In the genomic region with DNA sequence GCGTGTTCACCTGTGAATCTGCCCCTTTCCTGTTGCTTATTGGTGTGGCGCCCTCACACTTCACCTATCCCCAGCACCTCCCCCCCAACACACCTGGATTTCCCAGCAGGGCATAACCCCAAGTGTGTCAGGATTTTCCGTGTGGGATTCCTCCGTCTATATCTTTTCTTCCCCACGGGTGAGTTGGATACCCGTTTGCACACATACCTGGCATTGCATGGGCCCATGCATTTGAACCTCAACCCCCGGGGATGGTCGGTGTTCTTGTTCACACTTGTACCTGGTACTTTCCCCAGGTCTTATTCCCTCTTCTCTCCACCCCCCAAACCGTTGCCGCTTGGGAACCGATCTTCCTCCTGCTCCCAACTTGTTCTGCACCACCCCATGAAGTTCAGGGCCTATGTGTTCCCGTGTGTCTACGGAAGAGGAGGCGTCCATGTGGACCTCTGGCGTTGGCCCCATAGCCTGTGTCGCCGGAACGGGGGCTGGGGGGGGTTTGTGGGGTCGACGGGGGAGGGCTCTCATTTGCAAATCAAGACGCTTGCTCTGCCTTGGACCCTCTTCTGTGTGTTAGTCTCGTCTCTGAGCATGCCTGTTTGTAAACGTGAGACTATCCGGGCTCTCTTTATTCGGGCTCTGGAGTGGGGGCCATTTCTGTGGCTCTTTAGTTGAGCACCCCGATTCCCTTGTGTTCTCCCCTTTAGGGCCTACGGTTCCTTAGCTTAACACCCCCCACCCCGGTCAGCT, we compare ENCODE assay signal across 8 cellular contexts. TPM values are rescaled to one million over a fixed set of nuclear protein-coding genes. Genes with fewer than 3 reads are reported as not detected.
DNase-seq lines count a peak whose midpoint lies in the region; ATAC-seq and TF ChIP-seq lines count a peak whose summit lies in the region.

No MANE protein-coding gene starts in this region.

- DNase-seq in GM10266 (ENCODE audit: extremely low spot score) = peak; percentile 63
- DNase-seq in NB4 (ENCODE audit: low read depth) = peak; percentile 70
- DNase-seq in activated naive CD8-positive, alpha-beta T cell treated with anti-CD3 and anti-CD28 coated beads, Interleukin-2, amount 50 U/mL, for 24 hours = peak; percentile 40
- DNase-seq in kidney epithelial cell (ENCODE audit: low read depth) = no peak
- no peak for DNase-seq in NCI-H345 treated with DMSO at 0.1 percent for 48 hours (lab: John Stamatoyannopoulos, UW; ENCODE audit: unreplicated experiment)
- DNase-seq in NCI-H2081 (lab: John Stamatoyannopoulos, UW) = no peak

- peak overlapping the region; percentile 61 to 62 for H3K9ac ChIP-seq in stomach smooth muscle (ENCODE audit: low read length in 2 of 2)

- no peak for TF ChIP-seq POLR2A in NB4 (IDR thresholded peaks at IDR 0.05; ENCODE audit: extremely low read depth, insufficient read length)

- no peaks in the 10 kb centered on the region for H3K27me3 Mint-ChIP-seq in activated naive CD8-positive, alpha-beta T cell treated with anti-CD3 and anti-CD28 coated beads, Interleukin-2, amount 50 U/mL, for 24 hours

- H3K36me3 Mint-ChIP-seq in activated naive CD8-positive, alpha-beta T cell treated with anti-CD3 and anti-CD28 coated beads, Interleukin-2, amount 50 U/mL, for 24 hours (ENCODE audit: low read depth) = peaks cover 9% of the 10 kb centered on the region

- H3K4me3 ChIP-seq in NB4 (ENCODE audit: low read depth, low read length) (peak overlapping the region; percentile 85), kidney epithelial cell (ENCODE audit: low read depth, low read length) (peak overlapping the region; percentile 52), stomach smooth muscle (ENCODE audit: low read length in 2 of 2) (peak overlapping the region; percentile 83 to 85)

- H3K27ac ChIP-seq in stomach smooth muscle (ENCODE audit: low read length) = peak overlapping the region; percentile 83

- ATAC-seq in activated naive CD8-positive, alpha-beta T cell treated with anti-CD3 and anti-CD28 coated beads, Interleukin-2, amount 50 U/mL, for 24 hours = no peak
- ATAC-seq in GM19467 (IDR thresholded peaks at IDR 0.05; ENCODE audit: unreplicated experiment) = no peak

- H3K4me3 Mint-ChIP-seq in activated naive CD8-positive, alpha-beta T cell treated with anti-CD3 and anti-CD28 coated beads, Interleukin-2, amount 50 U/mL, for 24 hours = peak overlapping the region; percentile 89

- H3K36me3 ChIP-seq in kidney epithelial cell (ENCODE audit: control insufficient read depth, insufficient read depth, low read length) (peaks cover 3% of the 10 kb centered on the region), stomach smooth muscle (ENCODE audit: control insufficient read depth in 2 of 2, insufficient read depth in 2 of 2, low read length in 2 of 2) (peaks cover 3 to 10% of the 10 kb centered on the region in 2 donors)

- H3K27me3 ChIP-seq in kidney epithelial cell (ENCODE audit: control insufficient read depth, insufficient read depth, low read length) = no peaks in the 10 kb centered on the region
- H3K27me3 ChIP-seq in stomach smooth muscle (ENCODE audit: control insufficient read depth in 1 of 2, insufficient read depth in 2 of 2, low read length in 2 of 2) = no peaks in the 10 kb centered on the region

- TF ChIP-seq CTCF in GM10266 (IDR thresholded peaks at IDR 0.05; ENCODE audit: control insufficient read depth, insufficient read depth, low read depth, missing control alignments) (no peak), NB4 (IDR thresholded peaks at IDR 0.05; ENCODE audit: low read depth, low read length) (no peak), kidney epithelial cell (IDR thresholded peaks at IDR 0.05; ENCODE audit: insufficient read depth, low read length, poor library complexity, severe bottlenecking) (no peak)

- H3K27ac Mint-ChIP-seq in activated naive CD8-positive, alpha-beta T cell treated with anti-CD3 and anti-CD28 coated beads, Interleukin-2, amount 50 U/mL, for 24 hours = peak overlapping the region; percentile 90

- peaks cover 30% of the 10 kb centered on the region for H3K4me1 ChIP-seq in stomach smooth muscle (ENCODE audit: control insufficient read depth, insufficient read depth, low read length)

- H3K4me1 Mint-ChIP-seq in activated naive CD8-positive, alpha-beta T cell treated with anti-CD3 and anti-CD28 coated beads, Interleukin-2, amount 50 U/mL, for 24 hours = peaks cover 31% of the 10 kb centered on the region

- H3K9me3 ChIP-seq in stomach smooth muscle (ENCODE audit: control insufficient read depth in 2 of 2, low read length in 2 of 2) = no peaks in the 10 kb centered on the region

- no peaks in the 10 kb centered on the region for H3K9me3 Mint-ChIP-seq in activated naive CD8-positive, alpha-beta T cell treated with anti-CD3 and anti-CD28 coated beads, Interleukin-2, amount 50 U/mL, for 24 hours

RNA-seq across cellular contexts. Expression of a gene that starts 1.7 kb away (rescaled TPM):
- 8.9 and 11.5 TPM in 2 replicates for total RNA-seq in kidney epithelial cell

RNA-seq across cellular contexts. Expression of a gene that starts 11.5 kb away (rescaled TPM):
- total RNA-seq in kidney epithelial cell = 5.4 and 7.2 TPM in 2 replicates

RNA-seq across cellular contexts. Expression of a gene that starts 12.3 kb away (rescaled TPM):
- 89.4 and 91.4 TPM in 2 replicates for total RNA-seq in kidney epithelial cell

RNA-seq across cellular contexts. Expression of a gene that starts 47.3 kb away (rescaled TPM):
- total RNA-seq in kidney epithelial cell = 32.8 and 44.1 TPM in 2 replicates

RNA-seq across cellular contexts. Expression of a gene that starts 49.4 kb away (rescaled TPM):
- total RNA-seq in kidney epithelial cell = 38.9 and 51.1 TPM in 2 replicates

Comparison
In these comparisons a context has a peak if more than half of its experiments do, and no peak if none do; other contexts are left out.
1. DNase-seq: peak in GM10266 (single experiment), NB4 (single experiment) and activated naive CD8-positive, alpha-beta T cell treated with anti-CD3 and anti-CD28 coated beads, Interleukin-2, amount 50 U/mL, for 24 hours (single experiment); none in kidney epithelial cell (single experiment), NCI-H345 treated with DMSO at 0.1 percent for 48 hours (single experiment) and NCI-H2081 (0 of 2).
2. Peak in every context shown above with its lines, with median percentiles within 50 percentile points of each other: H3K4me3 ChIP-seq.